In the genomic region with DNA sequence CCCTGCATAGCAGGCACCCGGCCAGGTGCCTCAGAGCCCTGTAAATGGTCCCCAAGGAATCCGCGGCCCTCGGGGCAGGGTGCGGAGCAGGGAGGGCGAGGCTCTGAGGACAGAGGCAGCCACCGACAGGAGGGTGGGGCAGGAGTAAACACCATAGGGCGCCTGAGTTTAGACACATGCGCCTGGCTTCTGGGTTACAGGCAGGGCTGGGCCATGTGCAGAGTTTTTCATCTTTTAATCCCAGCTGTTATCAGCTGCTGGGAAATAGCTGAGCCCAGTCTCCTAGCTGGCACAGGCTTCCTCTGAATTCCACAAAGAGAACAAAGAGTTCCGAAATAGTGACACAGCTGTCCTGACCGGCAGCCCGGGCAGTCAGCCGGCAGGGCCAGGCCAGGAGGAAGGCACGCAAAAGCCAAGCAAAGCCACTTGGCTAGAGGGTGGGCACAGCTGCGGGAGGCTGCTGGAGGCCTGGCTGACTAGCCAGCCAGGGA, we compare ENCODE assay signal across 10 cellular contexts.
DNase-seq lines count a peak whose midpoint lies in the region; ATAC-seq and TF ChIP-seq lines count a peak whose summit lies in the region.
"Had no signal": no experiment of that assay in that cellular context is flagged by ENCODE, and none has a peak within 500 bp of the region (broad histone marks: within the 10 kb centered on the region; RNA-seq: fewer than 3 reads in every experiment).

No MANE protein-coding gene starts in this region.

- TF ChIP-seq CTCF in endodermal cell (conservative IDR thresholded peaks at IDR 0.05): no peak

- H3K27ac Mint-ChIP-seq in endodermal cell: no peak overlapping the region

- no peak overlapping the region for H3K4me3 ChIP-seq in endodermal cell (ENCODE audit: low read length)

- H3K27ac ChIP-seq in endodermal cell (ENCODE audit: low read depth, low read length): no peak overlapping the region

- H3K36me3 Mint-ChIP-seq in endodermal cell (ENCODE audit: low read depth): no peaks in the 10 kb centered on the region

- no peaks in the 10 kb centered on the region for H3K27me3 ChIP-seq in endodermal cell (ENCODE audit: control insufficient read depth, insufficient read depth, low read length, poor library complexity, severe bottlenecking)

- peak in 13 of 14 donors; percentile 33 to 94 (median 77) for DNase-seq in C1 segment of cervical spinal cord (lab: John Stamatoyannopoulos, UW)
- DNase-seq in Right ventricle myocardium superior: peak; percentile 81
- DNase-seq in posterior vena cava (ENCODE audit: low spot score): peak; percentile 87
- DNase-seq in ACHN: no peak
- DNase-seq in NCI-H1417 (lab: John Stamatoyannopoulos, UW): no peak
- DNase-seq in endodermal cell: no peak
- DNase-seq: activated effector memory CD4-positive, alpha-beta T cell treated with anti-CD3 and anti-CD28 coated beads, Interleukin-2, amount 50 U/mL, for 16 hours; NCI-H524 had no signal

- H3K4me1 Mint-ChIP-seq in endodermal cell: peaks cover 6% of the 10 kb centered on the region

- no peak overlapping the region for H3K4me3 Mint-ChIP-seq in endodermal cell

- intact Hi-C loops in Right ventricle myocardium superior (cut with DNase I) (no loop called here), posterior vena cava (cut with DNase I) (no loop called here)

- no peaks in the 10 kb centered on the region for H3K9me3 ChIP-seq in endodermal cell (ENCODE audit: control insufficient read depth, low read length)

- no peak overlapping the region for H3K9ac ChIP-seq in endodermal cell (ENCODE audit: extremely low read depth, low read length, poor library complexity, severe bottlenecking)

- H3K36me3 ChIP-seq in endodermal cell (ENCODE audit: control insufficient read depth, insufficient read depth, low read length): no peaks in the 10 kb centered on the region

- H3K4me1 ChIP-seq in endodermal cell (ENCODE audit: control insufficient read depth, insufficient read depth, low read length): no peaks in the 10 kb centered on the region

- ATAC-seq in SK-N-SH treated with all-trans-retinoic acid at 6 μM for 48 hours (no peak; the same call in 2 of the 3 replicates), Right ventricle myocardium superior (ENCODE audit: poor library complexity) (peak; percentile 89), HG03432 (IDR thresholded peaks at IDR 0.05; ENCODE audit: unreplicated experiment) (no peak)

- no peaks in the 10 kb centered on the region for H3K9me3 Mint-ChIP-seq in endodermal cell

- no peaks in the 10 kb centered on the region for H3K27me3 Mint-ChIP-seq in endodermal cell (ENCODE audit: insufficient read depth)

- WGBS in endodermal cell (ENCODE audit: insufficient coverage in 1 of 2, insufficient read length in 1 of 2), 2 experiments: 91 to 94% methylated on average over 15 of the region's 15 CpGs

- in situ Hi-C loops in ACHN (cut with HindIII; ENCODE audit: low pct_ligation_motif_present, low pct_unique_long_range_greater_than_20kb, low sequenced_read_pairs): no loop called here

TF ChIP-seq in SK-N-SH treated with all-trans-retinoic acid at 6 μM for 48 hours, 23 proteins besides CTCF, POLR2A, EP300 and RAD21:
- TF ChIP-seq, protein P1, sequence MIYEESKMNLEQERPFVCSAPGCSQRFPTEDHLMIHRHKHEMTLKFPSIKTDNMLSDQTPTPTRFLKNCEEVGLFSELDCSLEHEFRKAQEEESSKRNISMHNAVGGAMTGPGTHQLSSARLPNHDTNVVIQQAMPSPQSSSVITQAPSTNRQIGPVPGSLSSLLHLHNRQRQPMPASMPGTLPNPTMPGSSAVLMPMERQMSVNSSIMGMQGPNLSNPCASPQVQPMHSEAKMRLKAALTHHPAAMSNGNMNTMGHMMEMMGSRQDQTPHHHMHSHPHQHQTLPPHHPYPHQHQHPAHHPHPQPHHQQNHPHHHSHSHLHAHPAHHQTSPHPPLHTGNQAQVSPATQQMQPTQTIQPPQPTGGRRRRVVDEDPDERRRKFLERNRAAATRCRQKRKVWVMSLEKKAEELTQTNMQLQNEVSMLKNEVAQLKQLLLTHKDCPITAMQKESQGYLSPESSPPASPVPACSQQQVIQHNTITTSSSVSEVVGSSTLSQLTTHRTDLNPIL (CRISPR knock-in tag; IDR thresholded peaks at IDR 0.05; ENCODE audit: low read depth): no peak
- TF ChIP-seq TCF4 (CRISPR knock-in tag; IDR thresholded peaks at IDR 0.05; ENCODE audit: borderline replicate concordance): peak; percentile 31; the same call in 1 of the 2 replicates
- no peak for TF ChIP-seq ZNF565 (CRISPR knock-in tag; conservative IDR thresholded peaks at IDR 0.05; ENCODE audit: low read depth)
- TF ChIP-seq ZNF70 (CRISPR knock-in tag; IDR thresholded peaks at IDR 0.05): no peak

Comparison
In these comparisons a context has a peak if more than half of its experiments do, and no peak if none do; other contexts are left out.
1. DNase-seq: peak in C1 segment of cervical spinal cord (13 of 14), Right ventricle myocardium superior (single experiment) and posterior vena cava (single experiment); none in ACHN (single experiment), NCI-H1417 (0 of 3) and endodermal cell (single experiment).